In the genomic region with DNA sequence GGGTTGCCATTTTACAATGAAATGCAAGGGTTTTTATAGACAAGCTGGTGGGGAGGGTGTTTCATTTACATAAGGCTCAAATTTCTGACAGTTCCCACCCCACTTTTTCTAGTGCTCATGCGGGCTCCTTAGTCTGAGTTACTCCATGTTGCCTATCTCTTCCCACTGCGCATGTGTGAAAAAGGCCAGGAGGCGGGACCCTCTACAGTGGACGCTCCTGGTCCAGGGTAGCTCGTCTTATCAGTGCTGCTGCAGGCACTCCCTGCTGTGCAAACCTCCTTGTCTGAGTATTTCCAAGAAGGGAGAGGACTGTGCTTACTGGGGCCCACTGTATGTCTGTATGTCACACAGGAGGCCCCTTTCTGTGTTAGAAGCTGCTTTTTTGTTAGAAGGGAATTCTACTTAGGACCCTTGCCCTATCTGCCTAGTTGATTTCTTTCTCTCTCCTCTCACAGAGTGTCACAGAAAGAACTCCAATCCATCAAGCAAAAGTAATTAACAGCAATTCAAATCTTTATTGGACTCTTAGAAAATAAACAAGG, we compare ENCODE assay signal across 18 cellular contexts. TPM values are rescaled to one million over a fixed set of nuclear protein-coding genes. Genes with fewer than 3 reads are reported as not detected.
DNase-seq lines count a peak whose midpoint lies in the region; ATAC-seq, FAIRE-seq and TF ChIP-seq lines count a peak whose summit lies in the region.
"Had no signal": no experiment of that assay in that cellular context is flagged by ENCODE, and none has a peak within 500 bp of the region (broad histone marks: within the 10 kb centered on the region; RNA-seq: fewer than 3 reads in every experiment).

No MANE protein-coding gene starts in this region.

- H3K79me2 ChIP-seq in K562 (ENCODE audit: control insufficient read depth, insufficient read depth, low read length) = no peaks in the 10 kb centered on the region

- POLR2A ChIA-PET in K562 (lab: Yijun Ruan, JAX) = no interaction called here

- in situ Hi-C loops in K562 (cut with MboI) = no loop called here

- peaks cover 53% of the 10 kb centered on the region for H3K4me1 Mint-ChIP-seq in mesothelial cell of epicardium
- H3K4me1 Mint-ChIP-seq: activated CD4-positive, alpha-beta memory T cell treated with anti-CD3 and anti-CD28 coated beads, Interleukin-2, amount 10 ng/mL, durations not matched to agents 7 days and 5 days; activated naive CD8-positive, alpha-beta T cell treated with anti-CD3 and anti-CD28 coated beads, Interleukin-2, amount 10 ng/mL, durations not matched to agents 7 days and 5 days; memory B cell had no signal

- H3K27ac Mint-ChIP-seq in mesothelial cell of epicardium = peak overlapping the region; percentile 94
- H3K27ac Mint-ChIP-seq: activated CD4-positive, alpha-beta memory T cell treated with anti-CD3 and anti-CD28 coated beads, Interleukin-2, amount 10 ng/mL, durations not matched to agents 7 days and 5 days; activated naive CD8-positive, alpha-beta T cell treated with anti-CD3 and anti-CD28 coated beads, Interleukin-2, amount 10 ng/mL, durations not matched to agents 7 days and 5 days; activated T-cell treated with anti-CD3 and anti-CD28 coated beads, Interleukin-2, amount 50 U/mL, for 72 hours; memory B cell had no signal

- H3K36me3 Mint-ChIP-seq in mesothelial cell of epicardium = no peaks in the 10 kb centered on the region
- H3K36me3 Mint-ChIP-seq: activated naive CD8-positive, alpha-beta T cell treated with anti-CD3 and anti-CD28 coated beads, Interleukin-2, amount 10 ng/mL, durations not matched to agents 7 days and 5 days; memory B cell had no signal

- peak overlapping the region; percentile 17; the same call in 1 of the 2 replicates for H3K4me2 ChIP-seq in K562 (ENCODE audit: insufficient read depth, low read length)

- H3K4me1 ChIP-seq in K562 (replicated peaks in 1 of 2; ENCODE audit: control insufficient read depth in 2 of 2, insufficient read depth in 2 of 2, low read length in 2 of 2) (no peaks in the 10 kb centered on the region), upper lobe of right lung (no peaks in the 10 kb centered on the region)

- no peaks in the 10 kb centered on the region for H3K27me3 Mint-ChIP-seq in mesothelial cell of epicardium (ENCODE audit: low read depth)

- H3K4me3 Mint-ChIP-seq in mesothelial cell of epicardium = peak overlapping the region; percentile 3
- H3K4me3 Mint-ChIP-seq: activated CD4-positive, alpha-beta memory T cell treated with anti-CD3 and anti-CD28 coated beads, Interleukin-2, amount 10 ng/mL, durations not matched to agents 7 days and 5 days; activated naive CD8-positive, alpha-beta T cell treated with anti-CD3 and anti-CD28 coated beads, Interleukin-2, amount 10 ng/mL, durations not matched to agents 7 days and 5 days; activated T-cell treated with anti-CD3 and anti-CD28 coated beads, Interleukin-2, amount 50 U/mL, for 72 hours; memory B cell had no signal

- TF ChIP-seq CTCF in K562 (IDR thresholded peaks at IDR 0.05 in 2 of 3, conservative IDR thresholded peaks at IDR 0.05 in 1 of 3; ENCODE audit: insufficient read depth in 2 of 3, low read depth in 1 of 3, low read length in 3 of 3) (no peak), mesothelial cell of epicardium (IDR thresholded peaks at IDR 0.05; ENCODE audit: unreplicated experiment) (no peak), upper lobe of right lung (IDR thresholded peaks at IDR 0.05) (no peak)

- DNase-seq in NCI-H187 treated with DMSO at 0.1 percent for 48 hours (lab: John Stamatoyannopoulos, UW) (peak; percentile 33), K562 (ENCODE audit: extremely low read depth in 1 of 4, low spot score in 3 of 4) (peak in 3 of 4 experiments; percentile 15 to 44 (median 36)), mesothelial cell of epicardium (ENCODE audit: low spot score in 2 of 2, unreplicated experiment in 2 of 2) (peak in 1 of 2 experiments; percentile 39), upper lobe of right lung (no peak), T-helper 9 cell (no peak), hypothalamus (lab: John Stamatoyannopoulos, UW) (no peak), frontal cortex (ENCODE audit: low spot score in 2 of 2) (no peak)
- DNase-seq: activated CD4-positive, alpha-beta memory T cell treated with anti-CD3 and anti-CD28 coated beads, Interleukin-2, amount 10 ng/mL, durations not matched to agents 7 days and 5 days; activated naive CD8-positive, alpha-beta T cell treated with anti-CD3 and anti-CD28 coated beads, Interleukin-2, amount 10 ng/mL, durations not matched to agents 7 days and 5 days; activated T-cell treated with anti-CD3 and anti-CD28 coated beads, Interleukin-2, amount 50 U/mL, for 72 hours; brain microvascular endothelial cell; DMS 273 treated with DMSO at 0.1 percent for 48 hours; glutamatergic neuron; NK-92 treated with Interleukin-12 subunit alpha and Interleukin-12 subunit beta, amount 100 ng/mL, for 24 hours; occipital lobe; RPMI8226; stimulated activated CD4-positive, alpha-beta T cell treated with anti-CD3 and anti-CD28 coated beads, Interleukin-4, amount 100 ng/mL, for 24 hours had no signal

- BruUV-seq in K562 (replicated peaks; lab: Mats Ljungman, UMichigan) = no TSS peak

- ATAC-seq in K562 = peak; percentile 97
- peak; percentile 19 for ATAC-seq in upper lobe of right lung
- ATAC-seq: activated T-cell treated with anti-CD3 and anti-CD28 coated beads, Interleukin-2, amount 50 U/mL, for 72 hours had no signal

- WGBS in K562 (ENCODE audit: insufficient coverage, low coverage, missing lambda C conversion rate) = 6% methylated on average over 5 of the region's 5 CpGs

- H3K9ac ChIP-seq in K562 (ENCODE audit: insufficient read depth in 1 of 2, low read depth in 2 of 2, low read length in 2 of 2) = no peak overlapping the region

- no peak for TF ChIP-seq EP300 in K562 (IDR thresholded peaks at IDR 0.05; ENCODE audit: low read length)

- peak overlapping the region; percentile 81 for H2AFZ ChIP-seq in K562 (ENCODE audit: low read depth, low read length)

- FAIRE-seq in K562 (lab: Jason Lieb, UNC) (peak; percentile 51), frontal cortex (lab: Jason Lieb, UNC) (no peak)

- no peak for TF ChIP-seq POLR2A in K562 (conservative IDR thresholded peaks at IDR 0.05)

- CTCF ChIA-PET in K562 (lab: Yijun Ruan, JAX; ENCODE audit: low intra/inter-chr PET ratio) = no interaction called here

- no peak for TF ChIP-seq RAD21 in K562 (CRISPR knock-in tag; conservative IDR thresholded peaks at IDR 0.05 in 1 of 2, IDR thresholded peaks at IDR 0.05 in 1 of 2)

- H3K36me3 ChIP-seq in K562 (ENCODE audit: control insufficient read depth, insufficient read depth, low read length) (no peaks in the 10 kb centered on the region), upper lobe of right lung (no peaks in the 10 kb centered on the region)
- H3K36me3 ChIP-seq: brain microvascular endothelial cell had no signal

- no peak overlapping the region for H3K27ac ChIP-seq in K562 (ENCODE audit: extremely low read depth, low read depth, low read length)
- H3K27ac ChIP-seq in upper lobe of right lung = no peak overlapping the region
- H3K27ac ChIP-seq: brain microvascular endothelial cell had no signal

- intact Hi-C loops in K562 (cut with micrococcal nuclease) = no loop called here
- intact Hi-C loops in upper lobe of right lung (cut with DNase I) = no loop called here

- H3K9me3 Mint-ChIP-seq in mesothelial cell of epicardium = no peaks in the 10 kb centered on the region
- H3K9me3 Mint-ChIP-seq: activated CD4-positive, alpha-beta memory T cell treated with anti-CD3 and anti-CD28 coated beads, Interleukin-2, amount 10 ng/mL, durations not matched to agents 7 days and 5 days; activated naive CD8-positive, alpha-beta T cell treated with anti-CD3 and anti-CD28 coated beads, Interleukin-2, amount 10 ng/mL, durations not matched to agents 7 days and 5 days; activated T-cell treated with anti-CD3 and anti-CD28 coated beads, Interleukin-2, amount 50 U/mL, for 72 hours; memory B cell had no signal

- no peaks in the 10 kb centered on the region for H3K9me1 ChIP-seq in K562 (ENCODE audit: control insufficient read depth, insufficient read depth, low read length)

- H3K27me3 ChIP-seq in K562 (ENCODE audit: control insufficient read depth in 2 of 2, insufficient read depth in 2 of 2, low read length in 2 of 2) (no peaks in the 10 kb centered on the region), upper lobe of right lung (no peaks in the 10 kb centered on the region)
- H3K27me3 ChIP-seq: brain microvascular endothelial cell had no signal

- H3K4me3 ChIP-seq in K562 (no peak overlapping the region), upper lobe of right lung (no peak overlapping the region)

- H3K9me3 ChIP-seq in K562 (replicated peaks; ENCODE audit: control insufficient read depth, insufficient read depth, low read depth, low read length) = no peaks in the 10 kb centered on the region
- H3K9me3 ChIP-seq in upper lobe of right lung = no peaks in the 10 kb centered on the region

- no peaks in the 10 kb centered on the region for H4K20me1 ChIP-seq in K562 (replicated peaks; ENCODE audit: control insufficient read depth, insufficient read depth, low read length)

TF ChIP-seq in K562, 482 proteins besides CTCF, POLR2A, EP300 and RAD21 (continues in another document):
- no peak for TF ChIP-seq ZNF212 (CRISPR knock-in tag; IDR thresholded peaks at IDR 0.05)

RNA-seq across cellular contexts. Expression of gene ST6GALNAC3, which starts 34.1 kb away (rescaled TPM):
- not detected in 2 replicates for total RNA-seq in K562 (2011; cell fraction: chromatin; rRNA removed; ENCODE audit: low replicate concordance)
- not detected in 2 replicates for total RNA-seq in K562 (2011; cell fraction: nucleolus; rRNA removed)
- total RNA-seq in K562 (2011; cell fraction: nucleoplasm; rRNA removed) = not detected in 2 replicates
- total RNA-seq in K562 (2014; rRNA removed) (not detected in 2 replicates), K562 (2014; rRNA removed; fragmentation: Illumina TruSeq; extraction: Trizol) (0.18 and 0.19 TPM in 2 replicates), K562 (2015; rRNA removed; fragmentation: Illumina TruSeq; extraction: Trizol) (0.04 TPM in 1 of 2 replicates, not detected in the other), K562 (2021) (0.29 and 0.31 TPM in 2 replicates), mesothelial cell of epicardium (62.3 to 64.8 TPM (median 64.6 TPM) in 3 replicates), upper lobe of right lung (5.6 TPM), frontal cortex (14.3 TPM)
- polyA plus RNA-seq in K562 (2011; rRNA removed) (not detected in 2 replicates), K562 (2014; fragmentation: Illumina TruSeq; extraction: Trizol) (not detected in 2 replicates), K562 (2014; fragmentation: Nextera tagmentation; extraction: Ambion mirVana) (not detected), K562 (2014; rRNA removed) (not detected in 2 replicates)
- polyA plus RNA-seq in K562 (2011; cell fraction: cytosol; rRNA removed) = not detected in 2 replicates
- not detected in 2 replicates for polyA plus RNA-seq in K562 (2011; cell fraction: nucleus; rRNA removed)
- 0.44 TPM in 1 of 2 replicates, not detected in the other for polyA plus RNA-seq in K562 (2012)
- not detected in 2 replicates for polyA minus RNA-seq in K562 (2011; rRNA and poly(A)+ RNA removed)
- not detected in 2 replicates for polyA minus RNA-seq in K562 (2011; cell fraction: cytosol; rRNA and poly(A)+ RNA removed)
- not detected in 2 replicates for polyA minus RNA-seq in K562 (2011; cell fraction: nucleus; rRNA and poly(A)+ RNA removed)
- total RNA-seq: activated CD4-positive, alpha-beta memory T cell treated with anti-CD3 and anti-CD28 coated beads, Interleukin-2, amount 10 ng/mL, durations not matched to agents 7 days and 5 days had no signal

Comparison
In these comparisons a context has a peak if more than half of its experiments do, and no peak if none do; other contexts are left out.
1. DNase-seq: peak in NCI-H187 treated with DMSO at 0.1 percent for 48 hours (single experiment) and K562 (3 of 4); none in upper lobe of right lung (single experiment), T-helper 9 cell (single experiment), hypothalamus (0 of 51) and frontal cortex (0 of 2).